Comparison of ENCODE assay signal across 23 cellular contexts in the genomic region with DNA sequence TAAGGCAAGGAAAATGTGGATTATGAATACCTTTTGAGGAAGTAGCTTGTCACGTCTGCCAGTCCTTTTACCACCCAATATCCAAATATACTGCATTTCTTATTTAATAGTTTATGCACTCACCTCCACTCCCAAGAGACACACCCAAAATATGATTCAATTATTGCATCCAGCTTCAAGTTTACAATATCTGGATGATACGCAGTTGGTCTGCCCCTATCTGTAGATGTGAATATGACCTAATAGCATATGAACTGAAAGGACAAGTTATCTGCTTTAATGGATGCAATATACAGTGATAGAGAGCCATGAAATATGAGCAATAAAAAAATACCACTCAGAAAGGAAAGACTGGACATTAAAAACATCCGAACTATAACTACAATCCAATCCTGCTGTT.
A peak's percentile ranks its signal among the peaks of the same experiment; 100 is the strongest.
DNase-seq lines count a peak whose midpoint lies in the region; ATAC-seq, FAIRE-seq and TF ChIP-seq lines count a peak whose summit lies in the region.
"Had no signal": no experiment of that assay in that cellular context is flagged by ENCODE, and none has a peak within 500 bp of the region (broad histone marks: within the 10 kb centered on the region; RNA-seq: fewer than 3 reads in every experiment).

No MANE protein-coding gene starts in this region.

- DNase-seq in BE2C (no peak), epithelial cell of esophagus (ENCODE audit: low read depth) (peak; percentile 10), mesothelial cell of epicardium (ENCODE audit: low spot score in 2 of 2, unreplicated experiment in 2 of 2) (no peak), urothelium cell line (ENCODE audit: low spot score) (no peak), NCI-H748 (lab: John Stamatoyannopoulos, UW; ENCODE audit: unreplicated experiment) (no peak)
- no peak for DNase-seq in CD8-positive, alpha-beta memory T cell
- no peak for DNase-seq in CD4-positive, alpha-beta T cell
- DNase-seq: Caco-2; CD4-positive, alpha-beta memory T cell; DMS53; DMS79 treated with DMSO at 0.1 percent for 48 hours; GF-D8; GOT3; HFFc6 had no signal

- no peaks in the 10 kb centered on the region for H3K9me3 ChIP-seq in BE2C
- H3K9me3 ChIP-seq in CD8-positive, alpha-beta memory T cell (ENCODE audit: low read length): no peaks in the 10 kb centered on the region
- H3K9me3 ChIP-seq in CD4-positive, alpha-beta T cell (ENCODE audit: control insufficient read depth, low read length): no peaks in the 10 kb centered on the region
- H3K9me3 ChIP-seq: Caco-2, HAP-1 had no signal

- ATAC-seq in CD4-positive, alpha-beta T cell (ENCODE audit: poor library complexity): no peak

- no peaks in the 10 kb centered on the region for H3K27me3 Mint-ChIP-seq in mesothelial cell of epicardium (ENCODE audit: low read depth)
- H3K27me3 Mint-ChIP-seq in CD8-positive, alpha-beta memory T cell: no peaks in the 10 kb centered on the region
- no peaks in the 10 kb centered on the region for H3K27me3 Mint-ChIP-seq in CD4-positive, alpha-beta T cell
- H3K27me3 Mint-ChIP-seq: B cell; CD4-positive, alpha-beta memory T cell had no signal

- no peak overlapping the region for H3K27ac ChIP-seq in CD8-positive, alpha-beta memory T cell (ENCODE audit: low read depth, low read length)
- no peak overlapping the region for H3K27ac ChIP-seq in CD4-positive, alpha-beta T cell (ENCODE audit: low read depth, low read length)
- H3K27ac ChIP-seq: 22Rv1; BLaER1 treated with 17β-estradiol and CSF1 and Interleukin-3, amounts not matched to agents 10 nM and 100 nM had no signal

- intact Hi-C loops in CD4-positive, alpha-beta T cell (cut with DNase I, micrococcal nuclease): no loop called here

- H3K9me3 Mint-ChIP-seq in mesothelial cell of epicardium: peaks cover 12% of the 10 kb centered on the region
- peaks cover 7 to 20% (median 10%) of the 10 kb centered on the region in 5 donors for H3K9me3 Mint-ChIP-seq in CD8-positive, alpha-beta memory T cell
- H3K9me3 Mint-ChIP-seq in CD4-positive, alpha-beta T cell: no peaks in the 10 kb centered on the region

- no peaks in the 10 kb centered on the region for H3K36me3 ChIP-seq in BE2C
- no peaks in the 10 kb centered on the region for H3K36me3 ChIP-seq in CD8-positive, alpha-beta memory T cell (ENCODE audit: insufficient read depth, low read length)
- H3K36me3 ChIP-seq: BLaER1 treated with 17β-estradiol and CSF1 and Interleukin-3, amounts not matched to agents 10 nM and 100 nM; HAP-1 had no signal

- H3K4me1 Mint-ChIP-seq in mesothelial cell of epicardium: peaks cover 10% of the 10 kb centered on the region
- no peaks in the 10 kb centered on the region for H3K4me1 Mint-ChIP-seq in CD8-positive, alpha-beta memory T cell
- H3K4me1 Mint-ChIP-seq in CD4-positive, alpha-beta T cell (ENCODE audit: low read depth): no peaks in the 10 kb centered on the region
- H3K4me1 Mint-ChIP-seq: B cell; CD14-positive monocyte; CD4-positive, alpha-beta memory T cell had no signal

- peak; percentile 87 for FAIRE-seq in urothelium cell line (lab: Jason Lieb, UNC)
- FAIRE-seq: A204.1, GM12891, GM18507, H54 had no signal

- TF ChIP-seq CTCF in BE2C (IDR thresholded peaks at IDR 0.05; ENCODE audit: low read depth, low read length) (0 out of 2 replicates have a peak, but pooled peaks have one; percentile 13), epithelial cell of esophagus (IDR thresholded peaks at IDR 0.05; ENCODE audit: insufficient read depth, low read depth, low read length, missing control alignments) (no peak), mesothelial cell of epicardium (IDR thresholded peaks at IDR 0.05; ENCODE audit: unreplicated experiment) (no peak)
- no peak for TF ChIP-seq CTCF in CD4-positive, alpha-beta T cell (IDR thresholded peaks at IDR 0.05)

- peak overlapping the region; percentile 31 for H3K27ac Mint-ChIP-seq in mesothelial cell of epicardium
- no peak overlapping the region for H3K27ac Mint-ChIP-seq in CD8-positive, alpha-beta memory T cell
- H3K27ac Mint-ChIP-seq in CD4-positive, alpha-beta T cell: no peak overlapping the region
- H3K27ac Mint-ChIP-seq: B cell; CD14-positive monocyte; CD4-positive, alpha-beta memory T cell; HFFc6 had no signal

- no peaks in the 10 kb centered on the region for H3K36me3 Mint-ChIP-seq in mesothelial cell of epicardium
- H3K36me3 Mint-ChIP-seq in CD8-positive, alpha-beta memory T cell: no peaks in the 10 kb centered on the region
- H3K36me3 Mint-ChIP-seq in CD4-positive, alpha-beta T cell (ENCODE audit: low read depth): no peaks in the 10 kb centered on the region
- H3K36me3 Mint-ChIP-seq: CD14-positive monocyte; CD4-positive, alpha-beta memory T cell had no signal

- POLR2A ChIA-PET in CD8-positive, alpha-beta memory T cell (lab: Charles Lee): no interaction called here
- POLR2A ChIA-PET in CD4-positive, alpha-beta T cell (lab: Charles Lee): no interaction called here

- H3K27me3 ChIP-seq in BE2C: no peaks in the 10 kb centered on the region
- no peaks in the 10 kb centered on the region for H3K27me3 ChIP-seq in CD8-positive, alpha-beta memory T cell (ENCODE audit: insufficient read depth, low read length, poor library complexity, severe bottlenecking)
- H3K27me3 ChIP-seq in CD4-positive, alpha-beta T cell (ENCODE audit: control insufficient read depth, insufficient read depth, low read length): no peaks in the 10 kb centered on the region
- H3K27me3 ChIP-seq: BLaER1 treated with 17β-estradiol and CSF1 and Interleukin-3, amounts not matched to agents 10 nM and 100 nM had no signal

- H3K4me3 ChIP-seq in BE2C (ENCODE audit: low read depth, low read length): no peak overlapping the region
- no peak overlapping the region for H3K4me3 ChIP-seq in epithelial cell of esophagus (ENCODE audit: low read length)
- H3K4me3 ChIP-seq in CD8-positive, alpha-beta memory T cell (ENCODE audit: low read length): no peak overlapping the region
- H3K4me3 ChIP-seq: BLaER1 treated with 17β-estradiol and CSF1 and Interleukin-3, amounts not matched to agents 10 nM and 100 nM; HAP-1 had no signal

- H3K4me3 Mint-ChIP-seq in mesothelial cell of epicardium: no peak overlapping the region
- no peak overlapping the region for H3K4me3 Mint-ChIP-seq in CD8-positive, alpha-beta memory T cell
- no peak overlapping the region for H3K4me3 Mint-ChIP-seq in CD4-positive, alpha-beta T cell
- H3K4me3 Mint-ChIP-seq: B cell; CD14-positive monocyte; CD4-positive, alpha-beta memory T cell; HFFc6 had no signal

- CTCF ChIA-PET in CD8-positive, alpha-beta memory T cell (lab: Charles Lee): no interaction called here
- CTCF ChIA-PET in CD4-positive, alpha-beta T cell (lab: Charles Lee): interaction anchor here (0.6 to 0.7 kb wide), 2 partner anchors 94 to 360 kb away, joined by 3 read pairs; no protein-coding TSS in a partner anchor

- peaks cover 20% of the 10 kb centered on the region for H3K4me1 ChIP-seq in BE2C
- no peaks in the 10 kb centered on the region for H3K4me1 ChIP-seq in CD8-positive, alpha-beta memory T cell (ENCODE audit: insufficient read depth, low read length)
- H3K4me1 ChIP-seq: BLaER1 treated with 17β-estradiol and CSF1 and Interleukin-3, amounts not matched to agents 10 nM and 100 nM; HAP-1 had no signal
